ENCODE assay signal across 22 cellular contexts in genomic region chr1:227335587-227336020, GRCh38.
"Had no signal": no experiment of that assay in that cellular context is flagged by ENCODE, and none has a peak within 500 bp of the region (broad histone marks: within the 10 kb centered on the region; RNA-seq: fewer than 3 reads in every experiment).

No MANE protein-coding gene starts in this region.

- H3K9me3 Mint-ChIP-seq: natural killer cell had no signal

- H3K27ac ChIP-seq: esophagus muscularis mucosa, heart right ventricle, right atrium auricular region, thoracic aorta had no signal

- ATAC-seq: heart right ventricle; stimulated activated naive CD8-positive, alpha-beta T cell treated with anti-CD3 and anti-CD28 coated beads, Interleukin-15, Interleukin-2, amounts not matched to agents 100 U/mL and 50 U/mL, for 24 hours; WTC11 had no signal

- H3K36me3 Mint-ChIP-seq: activated naive CD4-positive, alpha-beta T cell treated with anti-CD3 and anti-CD28 coated beads, Interleukin-2, amount 10 ng/mL, durations not matched to agents 7 days and 5 days; mesothelial cell of epicardium had no signal

- H3K4me3 Mint-ChIP-seq: activated CD4-positive, alpha-beta memory T cell treated with anti-CD3 and anti-CD28 coated beads, Interleukin-2, amount 10 ng/mL, durations not matched to agents 7 days and 5 days; activated CD4-positive, alpha-beta T cell treated with anti-CD3 and anti-CD28 coated beads, Interleukin-2, amount 10 ng/mL, durations not matched to agents 7 days and 5 days; activated naive CD4-positive, alpha-beta T cell treated with anti-CD3 and anti-CD28 coated beads, Interleukin-2, amount 10 ng/mL, durations not matched to agents 7 days and 5 days; activated T-cell treated with anti-CD3 and anti-CD28 coated beads, Interleukin-2, amount 50 U/mL, for 24 hours; mesothelial cell of epicardium; natural killer cell; WTC11 had no signal

- H3K36me3 ChIP-seq: esophagus muscularis mucosa, heart right ventricle, right atrium auricular region, thoracic aorta had no signal

- H3K4me1 Mint-ChIP-seq: activated CD4-positive, alpha-beta memory T cell treated with anti-CD3 and anti-CD28 coated beads, Interleukin-2, amount 10 ng/mL, durations not matched to agents 7 days and 5 days; activated CD4-positive, alpha-beta T cell treated with anti-CD3 and anti-CD28 coated beads, Interleukin-2, amount 10 ng/mL, durations not matched to agents 7 days and 5 days; activated naive CD4-positive, alpha-beta T cell treated with anti-CD3 and anti-CD28 coated beads, Interleukin-2, amount 10 ng/mL, durations not matched to agents 7 days and 5 days; mesothelial cell of epicardium; natural killer cell had no signal

- H3K9me3 ChIP-seq: right atrium auricular region had no signal

- H3K4me3 ChIP-seq: esophagus muscularis mucosa, heart right ventricle, right atrium auricular region, thoracic aorta had no signal

- H3K27me3 ChIP-seq: esophagus muscularis mucosa, heart right ventricle, right atrium auricular region had no signal

- DNase-seq: activated CD4-positive, alpha-beta memory T cell treated with anti-CD3 and anti-CD28 coated beads, Interleukin-2, amount 10 ng/mL, durations not matched to agents 7 days and 5 days; activated CD4-positive, alpha-beta T cell treated with anti-CD3 and anti-CD28 coated beads for 1 hour; activated CD4-positive, alpha-beta T cell treated with anti-CD3 and anti-CD28 coated beads, Interleukin-2, amount 10 ng/mL, durations not matched to agents 7 days and 5 days; activated CD8-positive, alpha-beta memory T cell treated with anti-CD3 and anti-CD28 coated beads, Interleukin-2, amount 50 U/mL, for 48 hours; activated gamma-delta T cell; activated naive CD4-positive, alpha-beta T cell treated with anti-CD3 and anti-CD28 coated beads, Interleukin-2, amount 10 ng/mL, durations not matched to agents 7 days and 5 days; activated T-cell treated with anti-CD3 and anti-CD28 coated beads, Interleukin-2, amount 50 U/mL, for 24 hours; amygdala; caudate nucleus; cortex of kidney; foreskin melanocyte; heart right ventricle; mammary epithelial cell; natural killer cell; stimulated activated CD4-positive, alpha-beta T cell treated with anti-CD3 and anti-CD28 coated beads, Interleukin-2, amount 100 ng/mL, for 48 hours; stimulated activated naive CD8-positive, alpha-beta T cell treated with anti-CD3 and anti-CD28 coated beads, Interleukin-15, Interleukin-2, amounts not matched to agents 100 U/mL and 50 U/mL, for 24 hours; trophoblast cell had no signal

- H3K27ac Mint-ChIP-seq: activated CD4-positive, alpha-beta memory T cell treated with anti-CD3 and anti-CD28 coated beads, Interleukin-2, amount 10 ng/mL, durations not matched to agents 7 days and 5 days; activated CD4-positive, alpha-beta T cell treated with anti-CD3 and anti-CD28 coated beads, Interleukin-2, amount 10 ng/mL, durations not matched to agents 7 days and 5 days; activated naive CD4-positive, alpha-beta T cell treated with anti-CD3 and anti-CD28 coated beads, Interleukin-2, amount 10 ng/mL, durations not matched to agents 7 days and 5 days; activated T-cell treated with anti-CD3 and anti-CD28 coated beads, Interleukin-2, amount 50 U/mL, for 24 hours; mesothelial cell of epicardium; natural killer cell; WTC11 had no signal

- H3K4me1 ChIP-seq: esophagus muscularis mucosa, heart right ventricle, right atrium auricular region had no signal
